29 cellular contexts compared by ENCODE assay signal in genomic region chr3:46708401-46709146, GRCh38. TPM values are rescaled to one million over a fixed set of nuclear protein-coding genes. Genes with fewer than 3 reads are reported as not detected.
A peak's percentile ranks its signal among the peaks of the same experiment; 100 is the strongest.
DNase-seq lines count a peak whose midpoint lies in the region; TF ChIP-seq lines count a peak whose summit lies in the region.
"Had no signal": no experiment of that assay in that cellular context is flagged by ENCODE, and none has a peak within 500 bp of the region (broad histone marks: within the 10 kb centered on the region; RNA-seq: fewer than 3 reads in every experiment).

No MANE protein-coding gene starts in this region.

- H3K4me3 ChIP-seq in brain microvascular endothelial cell (ENCODE audit: low read depth, low read length): no peak overlapping the region
- H3K4me3 ChIP-seq: BLaER1 treated with 17β-estradiol and CSF1 and Interleukin-3, amounts not matched to agents 10 nM and 100 nM; stomach had no signal

- DNase-seq in activated T-cell treated with anti-CD3 and anti-CD28 coated beads, Interleukin-2, amount 50 U/mL, for 1 hour: peak; percentile 10
- DNase-seq in activated T-cell treated with anti-CD3 and anti-CD28 coated beads for 4 hours: no peak
- DNase-seq in brain microvascular endothelial cell: no peak
- DNase-seq in posterior cingulate gyrus: peak in 6 of 10 donors; percentile 2 to 60 (median 26)
- DNase-seq in NCI-H510A treated with DMSO at 0.1 percent for 48 hours (lab: John Stamatoyannopoulos, UW): no peak
- DNase-seq in A172 (ENCODE audit: low spot score): no peak
- DNase-seq in GM03348 (ENCODE audit: low spot score): no peak
- DNase-seq: ACHN; activated CD8-positive, alpha-beta T cell treated with anti-CD3 and anti-CD28 coated beads, Interleukin-2, amount 10 ng/mL, durations not matched to agents 7 days and 5 days; amygdala; Calu3; foreskin keratinocyte; HCEC 1CT; hippocampal formation; kidney glomerular epithelial cell; mesenchymal stem cell; NCI-H1930; NCI-H226; NK-92 treated with Interleukin-12 subunit alpha and Interleukin-12 subunit beta, amount 100 ng/mL, for 24 hours; small intestine; stimulated activated CD4-positive, alpha-beta T cell treated with anti-CD3 and anti-CD28 coated beads, Interleukin-4, amount 100 ng/mL, for 1 hour; stomach; T-helper 2 cell had no signal

- intact Hi-C loops in posterior cingulate gyrus (cut with DNase I): no loop called here

- H3K27ac ChIP-seq in brain microvascular endothelial cell: no peak overlapping the region
- H3K27ac ChIP-seq: BLaER1 treated with 17β-estradiol and CSF1 and Interleukin-3, amounts not matched to agents 10 nM and 100 nM; foreskin keratinocyte; stomach had no signal

- H3K36me3 ChIP-seq in brain microvascular endothelial cell (replicated peaks): no peaks in the 10 kb centered on the region
- H3K36me3 ChIP-seq: BLaER1 treated with 17β-estradiol and CSF1 and Interleukin-3, amounts not matched to agents 10 nM and 100 nM; stomach had no signal

- TF ChIP-seq CTCF in GM12872 (IDR thresholded peaks at IDR 0.05; ENCODE audit: insufficient read depth, low read depth, low read length): peak; percentile 25; the same call in 1 of the 3 replicates
- peak; percentile 21 for TF ChIP-seq CTCF in brain microvascular endothelial cell (IDR thresholded peaks at IDR 0.05; ENCODE audit: low read depth, low read length, missing control alignments)

- H3K27me3 ChIP-seq in brain microvascular endothelial cell (replicated peaks): peaks cover under 1% of the 10 kb centered on the region
- H3K27me3 ChIP-seq: BLaER1 treated with 17β-estradiol and CSF1 and Interleukin-3, amounts not matched to agents 10 nM and 100 nM; stomach had no signal

- in situ Hi-C loops in brain microvascular endothelial cell (cut with HindIII; ENCODE audit: low pct_ligation_motif_present, low sequenced_read_pairs): no loop called here

RNA-seq across cellular contexts. Expression of gene TMIE, which starts 7.4 kb away (rescaled TPM):
- 0.12 TPM in 1 of 2 replicates, not detected in the other for total RNA-seq in A172 (2014; rRNA removed; shearing (Covaris generic))
- total RNA-seq: activated T-helper 2 cell treated with anti-CD3 and anti-CD28 coated beads, Interferon-gamma antibody, Interleukin-2, Interleukin-4, amounts not matched to agents 10 μg/mL and 5 μg/mL and 100 μg/mL, durations not matched to agents 14 hours and 24 hours and 36 hours; Daoy; epithelial cell of proximal tubule; foreskin keratinocyte had no signal

RNA-seq across cellular contexts. Expression of gene PRSS50, which starts 9.1 kb away (rescaled TPM):
- not detected in 2 replicates for total RNA-seq in A172 (2014; rRNA removed; shearing (Covaris generic))
- total RNA-seq: activated CD8-positive, alpha-beta T cell treated with anti-CD3 and anti-CD28 coated beads, Interleukin-2, amount 10 ng/mL, durations not matched to agents 7 days and 5 days; activated T-helper 2 cell treated with anti-CD3 and anti-CD28 coated beads, Interferon-gamma antibody, Interleukin-2, Interleukin-4, amounts not matched to agents 10 μg/mL and 5 μg/mL and 100 μg/mL, durations not matched to agents 14 hours and 24 hours and 36 hours; Calu3; Daoy; epithelial cell of proximal tubule; foreskin keratinocyte; naive thymus-derived CD8-positive, alpha-beta T cell had no signal

RNA-seq across cellular contexts. Expression of gene ALS2CL, which starts 15.1 kb away (rescaled TPM):
- 5.4 and 5.6 TPM in 2 replicates for total RNA-seq in A172 (2014; rRNA removed; shearing (Covaris generic))

Comparison
In these comparisons a context has a peak if more than half of its experiments do, and no peak if none do; other contexts are left out.
1. DNase-seq: peak in activated T-cell treated with anti-CD3 and anti-CD28 coated beads, Interleukin-2, amount 50 U/mL, for 1 hour (single experiment) and posterior cingulate gyrus (6 of 10); none in activated T-cell treated with anti-CD3 and anti-CD28 coated beads for 4 hours (single experiment), brain microvascular endothelial cell (single experiment), NCI-H510A treated with DMSO at 0.1 percent for 48 hours (single experiment), A172 (single experiment) and GM03348 (single experiment).